Comparison of ENCODE assay signal across 1 cellular context in the genomic region with DNA sequence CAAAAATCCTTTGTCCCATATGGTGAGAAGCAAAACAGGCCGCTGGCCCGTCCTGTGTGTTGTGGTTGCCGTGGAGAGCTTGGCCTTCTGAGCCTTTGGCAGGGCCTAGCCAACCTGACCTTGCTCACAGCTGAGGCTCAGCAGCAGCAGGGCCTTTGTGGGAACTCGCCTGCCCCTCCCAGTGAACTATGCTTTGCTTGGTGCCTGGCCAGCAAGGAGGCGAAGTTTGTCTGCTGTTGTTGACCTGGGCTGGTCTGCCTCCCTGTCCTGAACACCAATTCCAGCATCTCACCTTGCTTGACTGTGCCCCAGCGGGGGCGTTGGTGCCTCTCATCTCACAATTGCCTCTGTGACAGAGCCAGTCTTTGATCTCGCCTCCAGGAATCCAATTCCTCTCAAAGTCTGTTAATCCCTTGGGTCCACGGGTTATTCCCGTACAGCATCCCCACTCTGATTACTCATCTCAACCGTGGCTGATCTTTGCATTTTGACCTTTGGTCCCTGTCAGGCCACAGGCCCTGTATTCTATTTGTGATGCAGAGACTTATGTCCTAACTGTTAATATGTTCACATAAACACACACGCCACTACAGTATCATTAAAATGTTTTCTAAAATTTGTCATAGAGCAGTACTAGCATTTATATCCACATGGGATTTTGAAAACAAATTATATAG.
TF ChIP-seq lines count a peak whose summit lies in the region.

No MANE protein-coding gene starts in this region.

TF ChIP-seq in HepG2, 621 proteins besides CTCF, POLR2A, EP300 and RAD21 (continued from another document and continues in another):
- TF ChIP-seq, protein P1, sequence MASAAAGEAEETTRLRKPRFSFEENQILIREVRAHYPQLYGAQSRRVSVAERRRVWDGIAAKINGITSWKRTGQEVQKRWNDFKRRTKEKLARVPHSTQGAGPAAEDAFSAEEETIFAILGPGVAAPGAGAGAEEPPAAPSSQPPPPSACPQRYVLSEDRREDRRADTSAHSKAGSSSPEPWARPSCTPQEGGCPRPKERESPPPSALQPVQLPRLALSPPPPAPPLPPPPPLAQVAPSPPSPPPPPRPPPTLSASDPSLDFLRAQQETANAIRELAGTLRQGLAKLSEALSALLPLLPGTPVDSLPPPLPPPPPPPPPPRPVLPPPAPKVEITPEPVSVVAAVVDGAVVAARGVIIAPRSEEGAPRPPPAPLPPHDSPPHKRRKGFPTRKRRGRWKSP (CRISPR knock-in tag; IDR thresholded peaks at IDR 0.05): peak; percentile 84
- TF ChIP-seq RARA (CRISPR knock-in tag; IDR thresholded peaks at IDR 0.05): peak; percentile 96
- TF ChIP-seq SMARCC2 (IDR thresholded peaks at IDR 0.05): 0 out of 2 replicates have a peak, but pooled peaks have one; percentile 32
- TF ChIP-seq IRX3 (CRISPR knock-in tag; IDR thresholded peaks at IDR 0.05; ENCODE audit: borderline replicate concordance, low read depth): no peak; the same call in 1 of the 2 replicates
- TF ChIP-seq, protein P2, sequence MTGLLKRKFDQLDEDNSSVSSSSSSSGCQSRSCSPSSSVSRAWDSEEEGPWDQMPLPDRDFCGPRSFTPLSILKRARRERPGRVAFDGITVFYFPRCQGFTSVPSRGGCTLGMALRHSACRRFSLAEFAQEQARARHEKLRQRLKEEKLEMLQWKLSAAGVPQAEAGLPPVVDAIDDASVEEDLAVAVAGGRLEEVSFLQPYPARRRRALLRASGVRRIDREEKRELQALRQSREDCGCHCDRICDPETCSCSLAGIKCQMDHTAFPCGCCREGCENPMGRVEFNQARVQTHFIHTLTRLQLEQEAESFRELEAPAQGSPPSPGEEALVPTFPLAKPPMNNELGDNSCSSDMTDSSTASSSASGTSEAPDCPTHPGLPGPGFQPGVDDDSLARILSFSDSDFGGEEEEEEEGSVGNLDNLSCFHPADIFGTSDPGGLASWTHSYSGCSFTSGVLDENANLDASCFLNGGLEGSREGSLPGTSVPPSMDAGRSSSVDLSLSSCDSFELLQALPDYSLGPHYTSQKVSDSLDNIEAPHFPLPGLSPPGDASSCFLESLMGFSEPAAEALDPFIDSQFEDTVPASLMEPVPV (CRISPR knock-in tag; IDR thresholded peaks at IDR 0.05): peak; percentile 76; the same call in 1 of the 2 replicates
- peak; percentile 95 for TF ChIP-seq ESRRA (CRISPR knock-in tag; IDR thresholded peaks at IDR 0.05; ENCODE audit: low read depth)
- peak; percentile 59; the same call in 1 of the 2 replicates for TF ChIP-seq KLF9 (CRISPR knock-in tag; IDR thresholded peaks at IDR 0.05; ENCODE audit: low read depth)
- 0 out of 2 replicates have a peak, but pooled peaks have one; percentile 55 for TF ChIP-seq ZNF546 (CRISPR knock-in tag; conservative IDR thresholded peaks at IDR 0.05)
- peak; percentile 87 for TF ChIP-seq XRCC5 (optimal IDR thresholded peaks at IDR 0.05; ENCODE audit: low read length)
- TF ChIP-seq, protein P3, sequence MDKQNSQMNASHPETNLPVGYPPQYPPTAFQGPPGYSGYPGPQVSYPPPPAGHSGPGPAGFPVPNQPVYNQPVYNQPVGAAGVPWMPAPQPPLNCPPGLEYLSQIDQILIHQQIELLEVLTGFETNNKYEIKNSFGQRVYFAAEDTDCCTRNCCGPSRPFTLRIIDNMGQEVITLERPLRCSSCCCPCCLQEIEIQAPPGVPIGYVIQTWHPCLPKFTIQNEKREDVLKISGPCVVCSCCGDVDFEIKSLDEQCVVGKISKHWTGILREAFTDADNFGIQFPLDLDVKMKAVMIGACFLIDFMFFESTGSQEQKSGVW (CRISPR knock-in tag; IDR thresholded peaks at IDR 0.05; ENCODE audit: borderline replicate concordance): no peak
- peak; percentile 99 for TF ChIP-seq KDM6A (CRISPR knock-in tag; IDR thresholded peaks at IDR 0.05; ENCODE audit: low read depth)
- TF ChIP-seq HDAC1 (CRISPR knock-in tag; IDR thresholded peaks at IDR 0.05): peak; percentile 95
- TF ChIP-seq, protein P4, sequence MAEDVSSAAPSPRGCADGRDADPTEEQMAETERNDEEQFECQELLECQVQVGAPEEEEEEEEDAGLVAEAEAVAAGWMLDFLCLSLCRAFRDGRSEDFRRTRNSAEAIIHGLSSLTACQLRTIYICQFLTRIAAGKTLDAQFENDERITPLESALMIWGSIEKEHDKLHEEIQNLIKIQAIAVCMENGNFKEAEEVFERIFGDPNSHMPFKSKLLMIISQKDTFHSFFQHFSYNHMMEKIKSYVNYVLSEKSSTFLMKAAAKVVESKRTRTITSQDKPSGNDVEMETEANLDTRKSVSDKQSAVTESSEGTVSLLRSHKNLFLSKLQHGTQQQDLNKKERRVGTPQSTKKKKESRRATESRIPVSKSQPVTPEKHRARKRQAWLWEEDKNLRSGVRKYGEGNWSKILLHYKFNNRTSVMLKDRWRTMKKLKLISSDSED (CRISPR knock-in tag; IDR thresholded peaks at IDR 0.05): no peak
- TF ChIP-seq ZNF124 (CRISPR knock-in tag; IDR thresholded peaks at IDR 0.05): peak; percentile 83; the same call in 1 of the 2 replicates
- TF ChIP-seq, protein P5, sequence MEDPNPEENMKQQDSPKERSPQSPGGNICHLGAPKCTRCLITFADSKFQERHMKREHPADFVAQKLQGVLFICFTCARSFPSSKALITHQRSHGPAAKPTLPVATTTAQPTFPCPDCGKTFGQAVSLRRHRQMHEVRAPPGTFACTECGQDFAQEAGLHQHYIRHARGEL (CRISPR knock-in tag; IDR thresholded peaks at IDR 0.05): no peak
- no peak for TF ChIP-seq U2AF1 (optimal IDR thresholded peaks at IDR 0.05; ENCODE audit: low read depth, low read length)
- peak; percentile 96 for TF ChIP-seq MEIS2 (CRISPR knock-in tag; IDR thresholded peaks at IDR 0.05)
- TF ChIP-seq PHF5A (CRISPR knock-in tag; IDR thresholded peaks at IDR 0.05; ENCODE audit: low read depth, unreplicated experiment): peak; percentile 97
- peak; percentile 84 for TF ChIP-seq AHR (CRISPR knock-in tag; IDR thresholded peaks at IDR 0.05)
- TF ChIP-seq, protein P6, sequence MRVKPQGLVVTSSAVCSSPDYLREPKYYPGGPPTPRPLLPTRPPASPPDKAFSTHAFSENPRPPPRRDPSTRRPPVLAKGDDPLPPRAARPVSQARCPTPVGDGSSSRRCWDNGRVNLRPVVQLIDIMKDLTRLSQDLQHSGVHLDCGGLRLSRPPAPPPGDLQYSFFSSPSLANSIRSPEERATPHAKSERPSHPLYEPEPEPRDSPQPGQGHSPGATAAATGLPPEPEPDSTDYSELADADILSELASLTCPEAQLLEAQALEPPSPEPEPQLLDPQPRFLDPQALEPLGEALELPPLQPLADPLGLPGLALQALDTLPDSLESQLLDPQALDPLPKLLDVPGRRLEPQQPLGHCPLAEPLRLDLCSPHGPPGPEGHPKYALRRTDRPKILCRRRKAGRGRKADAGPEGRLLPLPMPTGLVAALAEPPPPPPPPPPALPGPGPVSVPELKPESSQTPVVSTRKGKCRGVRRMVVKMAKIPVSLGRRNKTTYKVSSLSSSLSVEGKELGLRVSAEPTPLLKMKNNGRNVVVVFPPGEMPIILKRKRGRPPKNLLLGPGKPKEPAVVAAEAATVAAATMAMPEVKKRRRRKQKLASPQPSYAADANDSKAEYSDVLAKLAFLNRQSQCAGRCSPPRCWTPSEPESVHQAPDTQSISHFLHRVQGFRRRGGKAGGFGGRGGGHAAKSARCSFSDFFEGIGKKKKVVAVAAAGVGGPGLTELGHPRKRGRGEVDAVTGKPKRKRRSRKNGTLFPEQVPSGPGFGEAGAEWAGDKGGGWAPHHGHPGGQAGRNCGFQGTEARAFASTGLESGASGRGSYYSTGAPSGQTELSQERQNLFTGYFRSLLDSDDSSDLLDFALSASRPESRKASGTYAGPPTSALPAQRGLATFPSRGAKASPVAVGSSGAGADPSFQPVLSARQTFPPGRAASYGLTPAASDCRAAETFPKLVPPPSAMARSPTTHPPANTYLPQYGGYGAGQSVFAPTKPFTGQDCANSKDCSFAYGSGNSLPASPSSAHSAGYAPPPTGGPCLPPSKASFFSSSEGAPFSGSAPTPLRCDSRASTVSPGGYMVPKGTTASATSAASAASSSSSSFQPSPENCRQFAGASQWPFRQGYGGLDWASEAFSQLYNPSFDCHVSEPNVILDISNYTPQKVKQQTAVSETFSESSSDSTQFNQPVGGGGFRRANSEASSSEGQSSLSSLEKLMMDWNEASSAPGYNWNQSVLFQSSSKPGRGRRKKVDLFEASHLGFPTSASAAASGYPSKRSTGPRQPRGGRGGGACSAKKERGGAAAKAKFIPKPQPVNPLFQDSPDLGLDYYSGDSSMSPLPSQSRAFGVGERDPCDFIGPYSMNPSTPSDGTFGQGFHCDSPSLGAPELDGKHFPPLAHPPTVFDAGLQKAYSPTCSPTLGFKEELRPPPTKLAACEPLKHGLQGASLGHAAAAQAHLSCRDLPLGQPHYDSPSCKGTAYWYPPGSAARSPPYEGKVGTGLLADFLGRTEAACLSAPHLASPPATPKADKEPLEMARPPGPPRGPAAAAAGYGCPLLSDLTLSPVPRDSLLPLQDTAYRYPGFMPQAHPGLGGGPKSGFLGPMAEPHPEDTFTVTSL (CRISPR knock-in tag; IDR thresholded peaks at IDR 0.05; ENCODE audit: borderline replicate concordance): peak; percentile 92
- TF ChIP-seq KLF12 (CRISPR knock-in tag; IDR thresholded peaks at IDR 0.05; ENCODE audit: borderline replicate concordance): 0 out of 2 replicates have a peak, but pooled peaks have one; percentile 42
- no peak; the same call in 1 of the 2 replicates for TF ChIP-seq PAF1 (CRISPR knock-in tag; IDR thresholded peaks at IDR 0.05)
- no peak; the same call in 1 of the 2 replicates for TF ChIP-seq RFX3 (CRISPR knock-in tag; IDR thresholded peaks at IDR 0.05)
- TF ChIP-seq CBX5 (CRISPR knock-in tag; IDR thresholded peaks at IDR 0.05; ENCODE audit: borderline replicate concordance): peak; percentile 95
- no peak for TF ChIP-seq PRMT3 (CRISPR knock-in tag; IDR thresholded peaks at IDR 0.05; ENCODE audit: borderline replicate concordance, low read depth)
- peak; percentile 61; the same call in 1 of the 2 replicates for TF ChIP-seq ZNF230 (CRISPR knock-in tag; IDR thresholded peaks at IDR 0.05)
- TF ChIP-seq ZNF143 (CRISPR knock-in tag; IDR thresholded peaks at IDR 0.05): no peak
- 0 out of 2 replicates have a peak, but pooled peaks have one; percentile 70 for TF ChIP-seq ZNF160 (CRISPR knock-in tag; IDR thresholded peaks at IDR 0.05)
- TF ChIP-seq, protein P7, sequence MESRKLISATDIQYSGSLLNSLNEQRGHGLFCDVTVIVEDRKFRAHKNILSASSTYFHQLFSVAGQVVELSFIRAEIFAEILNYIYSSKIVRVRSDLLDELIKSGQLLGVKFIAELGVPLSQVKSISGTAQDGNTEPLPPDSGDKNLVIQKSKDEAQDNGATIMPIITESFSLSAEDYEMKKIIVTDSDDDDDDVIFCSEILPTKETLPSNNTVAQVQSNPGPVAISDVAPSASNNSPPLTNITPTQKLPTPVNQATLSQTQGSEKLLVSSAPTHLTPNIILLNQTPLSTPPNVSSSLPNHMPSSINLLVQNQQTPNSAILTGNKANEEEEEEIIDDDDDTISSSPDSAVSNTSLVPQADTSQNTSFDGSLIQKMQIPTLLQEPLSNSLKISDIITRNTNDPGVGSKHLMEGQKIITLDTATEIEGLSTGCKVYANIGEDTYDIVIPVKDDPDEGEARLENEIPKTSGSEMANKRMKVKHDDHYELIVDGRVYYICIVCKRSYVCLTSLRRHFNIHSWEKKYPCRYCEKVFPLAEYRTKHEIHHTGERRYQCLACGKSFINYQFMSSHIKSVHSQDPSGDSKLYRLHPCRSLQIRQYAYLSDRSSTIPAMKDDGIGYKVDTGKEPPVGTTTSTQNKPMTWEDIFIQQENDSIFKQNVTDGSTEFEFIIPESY (CRISPR knock-in tag; IDR thresholded peaks at IDR 0.05): peak; percentile 64
- no peak for TF ChIP-seq CEBPB (IDR thresholded peaks at IDR 0.05; ENCODE audit: borderline replicate concordance, low read depth, low read length)
- peak; percentile 98 for TF ChIP-seq TARDBP (CRISPR knock-in tag; IDR thresholded peaks at IDR 0.05)
- TF ChIP-seq MTF1 (CRISPR knock-in tag; IDR thresholded peaks at IDR 0.05): no peak
- no peak for TF ChIP-seq TOE1 (CRISPR knock-in tag; IDR thresholded peaks at IDR 0.05)
- TF ChIP-seq ZNF326 (CRISPR knock-in tag; IDR thresholded peaks at IDR 0.05; ENCODE audit: borderline replicate concordance): no peak
- TF ChIP-seq KDM2A (CRISPR knock-in tag; IDR thresholded peaks at IDR 0.05; ENCODE audit: borderline replicate concordance, low read depth): peak; percentile 86
- no peak for TF ChIP-seq ZNF550 (CRISPR knock-in tag; IDR thresholded peaks at IDR 0.05; ENCODE audit: borderline replicate concordance)
- TF ChIP-seq ZNF282 (IDR thresholded peaks at IDR 0.05; ENCODE audit: partially characterized antibody): no peak
- TF ChIP-seq ZSCAN21 (CRISPR knock-in tag; IDR thresholded peaks at IDR 0.05; ENCODE audit: borderline replicate concordance): peak; percentile 89; the same call in 1 of the 2 replicates
- no peak for TF ChIP-seq ATM (IDR thresholded peaks at IDR 0.05; ENCODE audit: borderline replicate concordance)
- peak; percentile 98 for TF ChIP-seq TEAD3 (CRISPR knock-in tag; optimal IDR thresholded peaks at IDR 0.05; ENCODE audit: borderline replicate concordance)
- no peak for TF ChIP-seq ZNF891 (CRISPR knock-in tag; IDR thresholded peaks at IDR 0.05)
- no peak for TF ChIP-seq ZNF367 (CRISPR knock-in tag; IDR thresholded peaks at IDR 0.05; ENCODE audit: borderline replicate concordance)
- no peak for TF ChIP-seq ZNF816 (CRISPR knock-in tag; IDR thresholded peaks at IDR 0.05; ENCODE audit: borderline replicate concordance)
- TF ChIP-seq, protein P8, sequence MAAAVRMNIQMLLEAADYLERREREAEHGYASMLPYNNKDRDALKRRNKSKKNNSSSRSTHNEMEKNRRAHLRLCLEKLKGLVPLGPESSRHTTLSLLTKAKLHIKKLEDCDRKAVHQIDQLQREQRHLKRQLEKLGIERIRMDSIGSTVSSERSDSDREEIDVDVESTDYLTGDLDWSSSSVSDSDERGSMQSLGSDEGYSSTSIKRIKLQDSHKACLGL (CRISPR knock-in tag; IDR thresholded peaks at IDR 0.05): peak; percentile 38; the same call in 1 of the 2 replicates
- no peak for TF ChIP-seq GZF1 (CRISPR knock-in tag; IDR thresholded peaks at IDR 0.05)
- TF ChIP-seq ZNF629 (CRISPR knock-in tag; conservative IDR thresholded peaks at IDR 0.05): 0 out of 2 replicates have a peak, but pooled peaks have one; percentile 36
- TF ChIP-seq TBX2 (CRISPR knock-in tag; IDR thresholded peaks at IDR 0.05; ENCODE audit: borderline replicate concordance): peak; percentile 100
- peak; percentile 78; the same call in 1 of the 2 replicates for TF ChIP-seq ZNF34 (CRISPR knock-in tag; IDR thresholded peaks at IDR 0.05; ENCODE audit: borderline replicate concordance)
- TF ChIP-seq, protein P9, sequence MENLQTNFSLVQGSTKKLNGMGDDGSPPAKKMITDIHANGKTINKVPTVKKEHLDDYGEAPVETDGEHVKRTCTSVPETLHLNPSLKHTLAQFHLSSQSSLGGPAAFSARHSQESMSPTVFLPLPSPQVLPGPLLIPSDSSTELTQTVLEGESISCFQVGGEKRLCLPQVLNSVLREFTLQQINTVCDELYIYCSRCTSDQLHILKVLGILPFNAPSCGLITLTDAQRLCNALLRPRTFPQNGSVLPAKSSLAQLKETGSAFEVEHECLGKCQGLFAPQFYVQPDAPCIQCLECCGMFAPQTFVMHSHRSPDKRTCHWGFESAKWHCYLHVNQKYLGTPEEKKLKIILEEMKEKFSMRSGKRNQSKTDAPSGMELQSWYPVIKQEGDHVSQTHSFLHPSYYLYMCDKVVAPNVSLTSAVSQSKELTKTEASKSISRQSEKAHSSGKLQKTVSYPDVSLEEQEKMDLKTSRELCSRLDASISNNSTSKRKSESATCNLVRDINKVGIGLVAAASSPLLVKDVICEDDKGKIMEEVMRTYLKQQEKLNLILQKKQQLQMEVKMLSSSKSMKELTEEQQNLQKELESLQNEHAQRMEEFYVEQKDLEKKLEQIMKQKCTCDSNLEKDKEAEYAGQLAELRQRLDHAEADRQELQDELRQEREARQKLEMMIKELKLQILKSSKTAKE (CRISPR knock-in tag; IDR thresholded peaks at IDR 0.05; ENCODE audit: borderline replicate concordance): peak; percentile 98; the same call in 1 of the 2 replicates
- TF ChIP-seq ZFY (CRISPR knock-in tag; IDR thresholded peaks at IDR 0.05): peak; percentile 95
- TF ChIP-seq RFX1 (IDR thresholded peaks at IDR 0.05): peak; percentile 70
